11 cellular contexts compared by ENCODE assay signal in the genomic region with DNA sequence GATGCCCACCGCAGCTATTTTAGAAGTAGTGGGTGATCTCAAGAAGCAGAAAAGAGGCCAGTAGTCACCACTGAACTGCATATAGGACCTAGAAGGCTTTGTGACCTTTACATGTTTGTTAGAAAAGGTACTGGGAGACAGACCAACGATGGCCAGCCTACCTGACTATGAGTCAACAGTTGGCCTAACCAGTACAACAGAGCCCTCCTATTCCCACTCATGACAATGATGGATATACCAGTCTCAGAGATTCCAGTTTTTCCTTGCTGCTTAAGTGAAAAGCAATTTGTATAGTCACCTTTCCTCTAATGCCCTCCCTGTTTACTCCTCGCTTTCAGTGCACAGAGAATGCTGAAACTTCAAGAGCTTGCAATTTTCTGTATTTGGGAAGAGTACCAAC.
DNase-seq lines count a peak whose midpoint lies in the region; ATAC-seq, FAIRE-seq and TF ChIP-seq lines count a peak whose summit lies in the region.
"Had no signal": no experiment of that assay in that cellular context is flagged by ENCODE, and none has a peak within 500 bp of the region (broad histone marks: within the 10 kb centered on the region; RNA-seq: fewer than 3 reads in every experiment).

No MANE protein-coding gene starts in this region.

- no peak overlapping the region for H3K4me3 ChIP-seq in HUES48 (ENCODE audit: low read depth, low read length)
- H3K4me3 ChIP-seq in astrocyte (ENCODE audit: insufficient read depth, low read depth, low read length) = no peak overlapping the region
- no peak overlapping the region for H3K4me3 ChIP-seq in subcutaneous abdominal adipose tissue (ENCODE audit: low read depth in 1 of 5, low read length in 5 of 5)

- no peak overlapping the region for H2AFZ ChIP-seq in astrocyte (ENCODE audit: low read depth, low read length)

- H3K27me3 ChIP-seq in HUES48 (ENCODE audit: control insufficient read depth, insufficient read depth, low read length) (no peaks in the 10 kb centered on the region), astrocyte (ENCODE audit: insufficient read depth, low read length) (no peaks in the 10 kb centered on the region), subcutaneous abdominal adipose tissue (ENCODE audit: control insufficient read depth in 5 of 5, insufficient read depth in 4 of 5, low read length in 5 of 5) (no peaks in the 10 kb centered on the region)

- FAIRE-seq in astrocyte (lab: Jason Lieb, UNC) = no peak

- H3K9ac ChIP-seq in HUES48 (ENCODE audit: low read depth, low read length) (no peak overlapping the region), astrocyte (ENCODE audit: low read length) (no peak overlapping the region), subcutaneous abdominal adipose tissue (ENCODE audit: low read length in 5 of 5) (no peak overlapping the region)

- peaks cover 7% of the 10 kb centered on the region for H3K36me3 Mint-ChIP-seq in astrocyte (ENCODE audit: low read depth, unreplicated experiment)

- H3K4me1 Mint-ChIP-seq in astrocyte (ENCODE audit: low read depth, unreplicated experiment) = peaks cover 30% of the 10 kb centered on the region

- 0 out of 2 replicates have a peak, but pooled peaks cover 4% of the 10 kb centered on the region for H3K36me3 ChIP-seq in HUES48 (ENCODE audit: control insufficient read depth, insufficient read depth, low read length)
- H3K36me3 ChIP-seq in astrocyte (ENCODE audit: insufficient read depth, low read length) = no peaks in the 10 kb centered on the region
- peaks cover 0 to 5% (median 0%) of the 10 kb centered on the region in 5 donors for H3K36me3 ChIP-seq in subcutaneous abdominal adipose tissue (ENCODE audit: control insufficient read depth in 5 of 5, insufficient read depth in 5 of 5, low read length in 5 of 5)

- H3K9me3 ChIP-seq in HUES48 (ENCODE audit: control insufficient read depth, insufficient read depth, low read length) (no peaks in the 10 kb centered on the region), astrocyte (ENCODE audit: insufficient read depth, low read depth, low read length) (no peaks in the 10 kb centered on the region), subcutaneous abdominal adipose tissue (ENCODE audit: control insufficient read depth in 5 of 5, low read length in 5 of 5) (no peaks in the 10 kb centered on the region)

- no peak for TF ChIP-seq CTCF in astrocyte (IDR thresholded peaks at IDR 0.05; ENCODE audit: insufficient read depth, low read depth, low read length)

- H3K79me2 ChIP-seq in astrocyte (ENCODE audit: insufficient read depth, low read length) = peaks cover 14% of the 10 kb centered on the region

- H3K4me1 ChIP-seq in HUES48 (ENCODE audit: control insufficient read depth, insufficient read depth, low read length) (peaks cover 23% of the 10 kb centered on the region), astrocyte (ENCODE audit: insufficient read depth, low read length) (peaks cover 28% of the 10 kb centered on the region), subcutaneous abdominal adipose tissue (ENCODE audit: control insufficient read depth in 5 of 5, insufficient read depth in 5 of 5, low read length in 5 of 5) (peaks cover 2 to 17% (median 15%) of the 10 kb centered on the region in 5 donors)

- no peak overlapping the region for H3K4me3 Mint-ChIP-seq in astrocyte (ENCODE audit: unreplicated experiment)
- H3K4me3 Mint-ChIP-seq: activated CD8-positive, alpha-beta T cell treated with anti-CD3 and anti-CD28 coated beads for 36 hours; activated naive CD4-positive, alpha-beta T cell treated with anti-CD3 and anti-CD28 coated beads, Interleukin-2, amount 50 U/mL, for 24 hours had no signal

- peak overlapping the region; percentile 31 for H3K27ac ChIP-seq in HUES48 (ENCODE audit: low read depth, low read length)
- no peak overlapping the region for H3K27ac ChIP-seq in astrocyte (ENCODE audit: low read depth, low read length)
- H3K27ac ChIP-seq in subcutaneous abdominal adipose tissue (ENCODE audit: low read depth, low read length) = peak overlapping the region; percentile 29

- no peaks in the 10 kb centered on the region for H3K9me3 Mint-ChIP-seq in astrocyte (ENCODE audit: unreplicated experiment)
- H3K9me3 Mint-ChIP-seq: activated CD8-positive, alpha-beta T cell treated with anti-CD3 and anti-CD28 coated beads for 36 hours; activated naive CD4-positive, alpha-beta T cell treated with anti-CD3 and anti-CD28 coated beads, Interleukin-2, amount 50 U/mL, for 24 hours had no signal

- DNase-seq in astrocyte (ENCODE audit: low read depth) = peak; percentile 49
- peak; percentile 73 for DNase-seq in islet precursor cell
- DNase-seq in NCI-H1105 (lab: John Stamatoyannopoulos, UW) = no peak
- DNase-seq: activated CD8-positive, alpha-beta T cell treated with anti-CD3 and anti-CD28 coated beads for 36 hours; NCI-H2171 had no signal

- no peak for ATAC-seq in GM19035 (IDR thresholded peaks at IDR 0.05; ENCODE audit: unreplicated experiment)
- no peak for ATAC-seq in GM21825 (IDR thresholded peaks at IDR 0.05; ENCODE audit: unreplicated experiment)
- ATAC-seq: activated CD8-positive, alpha-beta T cell treated with anti-CD3 and anti-CD28 coated beads for 36 hours; sciatic nerve had no signal

- H3K27me3 Mint-ChIP-seq in astrocyte (ENCODE audit: low read depth, unreplicated experiment) = no peaks in the 10 kb centered on the region
- H3K27me3 Mint-ChIP-seq: activated CD8-positive, alpha-beta T cell treated with anti-CD3 and anti-CD28 coated beads for 36 hours; activated naive CD4-positive, alpha-beta T cell treated with anti-CD3 and anti-CD28 coated beads, Interleukin-2, amount 50 U/mL, for 24 hours had no signal

- H3K4me2 ChIP-seq in astrocyte (ENCODE audit: low read length) = no peak overlapping the region

- H4K20me1 ChIP-seq in astrocyte (ENCODE audit: insufficient read depth, low read length) = peaks cover 13% of the 10 kb centered on the region

- peak overlapping the region; percentile 34 for H3K27ac Mint-ChIP-seq in astrocyte (ENCODE audit: unreplicated experiment)
- H3K27ac Mint-ChIP-seq: activated CD8-positive, alpha-beta T cell treated with anti-CD3 and anti-CD28 coated beads for 36 hours; activated naive CD4-positive, alpha-beta T cell treated with anti-CD3 and anti-CD28 coated beads, Interleukin-2, amount 50 U/mL, for 24 hours had no signal
